Comparison of ENCODE assay signal across 1 cellular context in genomic region chr1:31788825-31789256, GRCh38.
TF ChIP-seq lines count a peak whose summit lies in the region.

No MANE protein-coding gene starts in this region.

TF ChIP-seq in K562, 482 proteins besides CTCF, POLR2A, EP300 and RAD21:
- TF ChIP-seq FOXM1 (IDR thresholded peaks at IDR 0.05; ENCODE audit: low read depth): no peak
- no peak for TF ChIP-seq FOXM1 (CRISPR knock-in tag; IDR thresholded peaks at IDR 0.05; ENCODE audit: low read depth)
- TF ChIP-seq, protein P1, sequence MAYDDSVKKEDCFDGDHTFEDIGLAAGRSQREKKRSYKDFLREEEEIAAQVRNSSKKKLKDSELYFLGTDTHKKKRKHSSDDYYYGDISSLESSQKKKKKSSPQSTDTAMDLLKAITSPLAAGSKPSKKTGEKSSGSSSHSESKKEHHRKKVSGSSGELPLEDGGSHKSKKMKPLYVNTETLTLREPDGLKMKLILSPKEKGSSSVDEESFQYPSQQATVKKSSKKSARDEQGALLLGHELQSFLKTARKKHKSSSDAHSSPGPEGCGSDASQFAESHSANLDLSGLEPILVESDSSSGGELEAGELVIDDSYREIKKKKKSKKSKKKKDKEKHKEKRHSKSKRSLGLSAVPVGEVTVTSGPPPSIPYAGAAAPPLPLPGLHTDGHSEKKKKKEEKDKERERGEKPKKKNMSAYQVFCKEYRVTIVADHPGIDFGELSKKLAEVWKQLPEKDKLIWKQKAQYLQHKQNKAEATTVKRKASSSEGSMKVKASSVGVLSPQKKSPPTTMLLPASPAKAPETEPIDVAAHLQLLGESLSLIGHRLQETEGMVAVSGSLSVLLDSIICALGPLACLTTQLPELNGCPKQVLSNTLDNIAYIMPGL (CRISPR knock-in tag; IDR thresholded peaks at IDR 0.05): no peak
- TF ChIP-seq MLLT1 (IDR thresholded peaks at IDR 0.05): no peak
- TF ChIP-seq MLX (CRISPR knock-in tag; conservative IDR thresholded peaks at IDR 0.05): 0 out of 4 replicates have a peak, but pooled peaks of 1 of the 2 experiments have one; percentile 75
- no peak for TF ChIP-seq ZFP30 (CRISPR knock-in tag; IDR thresholded peaks at IDR 0.05; ENCODE audit: borderline replicate concordance)
- 0 out of 2 replicates have a peak, but pooled peaks have one; percentile 29 for TF ChIP-seq KLF6 (CRISPR knock-in tag; IDR thresholded peaks at IDR 0.05; ENCODE audit: borderline replicate concordance)
- TF ChIP-seq, protein P2, sequence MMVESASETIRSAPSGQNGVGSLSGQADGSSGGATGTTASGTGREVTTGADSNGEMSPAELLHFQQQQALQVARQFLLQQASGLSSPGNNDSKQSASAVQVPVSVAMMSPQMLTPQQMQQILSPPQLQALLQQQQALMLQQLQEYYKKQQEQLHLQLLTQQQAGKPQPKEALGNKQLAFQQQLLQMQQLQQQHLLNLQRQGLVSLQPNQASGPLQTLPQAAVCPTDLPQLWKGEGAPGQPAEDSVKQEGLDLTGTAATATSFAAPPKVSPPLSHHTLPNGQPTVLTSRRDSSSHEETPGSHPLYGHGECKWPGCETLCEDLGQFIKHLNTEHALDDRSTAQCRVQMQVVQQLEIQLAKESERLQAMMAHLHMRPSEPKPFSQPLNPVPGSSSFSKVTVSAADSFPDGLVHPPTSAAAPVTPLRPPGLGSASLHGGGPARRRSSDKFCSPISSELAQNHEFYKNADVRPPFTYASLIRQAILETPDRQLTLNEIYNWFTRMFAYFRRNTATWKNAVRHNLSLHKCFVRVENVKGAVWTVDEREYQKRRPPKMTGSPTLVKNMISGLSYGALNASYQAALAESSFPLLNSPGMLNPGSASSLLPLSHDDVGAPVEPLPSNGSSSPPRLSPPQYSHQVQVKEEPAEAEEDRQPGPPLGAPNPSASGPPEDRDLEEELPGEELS (CRISPR knock-in tag; IDR thresholded peaks at IDR 0.05; ENCODE audit: borderline replicate concordance): no peak
- TF ChIP-seq ARID1B (IDR thresholded peaks at IDR 0.05): no peak
- TF ChIP-seq KLF10 (CRISPR knock-in tag; IDR thresholded peaks at IDR 0.05): no peak
- 0 out of 2 replicates have a peak, but pooled peaks have one; percentile 32 for TF ChIP-seq ZNF76 (CRISPR knock-in tag; IDR thresholded peaks at IDR 0.05; ENCODE audit: borderline replicate concordance)
- TF ChIP-seq KDM2B (CRISPR knock-in tag; IDR thresholded peaks at IDR 0.05): 0 out of 2 replicates have a peak, but pooled peaks have one; percentile 16
- no peak for TF ChIP-seq CXXC5 (CRISPR knock-in tag; IDR thresholded peaks at IDR 0.05)
- TF ChIP-seq TEAD1 (CRISPR knock-in tag; IDR thresholded peaks at IDR 0.05): peak in 1 of 2 experiments; percentile 14; a peak in 1 of 4 replicates
- TF ChIP-seq HDAC6 (IDR thresholded peaks at IDR 0.05; ENCODE audit: low read depth, low read length): no peak
- TF ChIP-seq, protein P3, sequence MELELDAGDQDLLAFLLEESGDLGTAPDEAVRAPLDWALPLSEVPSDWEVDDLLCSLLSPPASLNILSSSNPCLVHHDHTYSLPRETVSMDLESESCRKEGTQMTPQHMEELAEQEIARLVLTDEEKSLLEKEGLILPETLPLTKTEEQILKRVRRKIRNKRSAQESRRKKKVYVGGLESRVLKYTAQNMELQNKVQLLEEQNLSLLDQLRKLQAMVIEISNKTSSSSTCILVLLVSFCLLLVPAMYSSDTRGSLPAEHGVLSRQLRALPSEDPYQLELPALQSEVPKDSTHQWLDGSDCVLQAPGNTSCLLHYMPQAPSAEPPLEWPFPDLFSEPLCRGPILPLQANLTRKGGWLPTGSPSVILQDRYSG (tag; conservative IDR thresholded peaks at IDR 0.05; ENCODE audit: low read depth): no peak
- no peak for TF ChIP-seq SETDB1 (IDR thresholded peaks at IDR 0.05; ENCODE audit: low read length)
- no peak for TF ChIP-seq ATF1 (CRISPR knock-in tag; IDR thresholded peaks at IDR 0.05)
- TF ChIP-seq ATF1 (tag; IDR thresholded peaks at IDR 0.05): 0 out of 2 replicates have a peak, but pooled peaks have one; percentile 4
- no peak for TF ChIP-seq ZNF165 (CRISPR knock-in tag; IDR thresholded peaks at IDR 0.05; ENCODE audit: borderline replicate concordance)
- TF ChIP-seq HNRNPLL (IDR thresholded peaks at IDR 0.05; ENCODE audit: low read depth, low read length, poor library complexity, severe bottlenecking): peak; percentile 68
- TF ChIP-seq FOXA3 (CRISPR knock-in tag; conservative IDR thresholded peaks at IDR 0.05 in 1 of 2, IDR thresholded peaks at IDR 0.05 in 1 of 2): 0 out of 4 replicates have a peak, but pooled peaks of 1 of the 2 experiments have one; percentile 17
- TF ChIP-seq, protein P4, sequence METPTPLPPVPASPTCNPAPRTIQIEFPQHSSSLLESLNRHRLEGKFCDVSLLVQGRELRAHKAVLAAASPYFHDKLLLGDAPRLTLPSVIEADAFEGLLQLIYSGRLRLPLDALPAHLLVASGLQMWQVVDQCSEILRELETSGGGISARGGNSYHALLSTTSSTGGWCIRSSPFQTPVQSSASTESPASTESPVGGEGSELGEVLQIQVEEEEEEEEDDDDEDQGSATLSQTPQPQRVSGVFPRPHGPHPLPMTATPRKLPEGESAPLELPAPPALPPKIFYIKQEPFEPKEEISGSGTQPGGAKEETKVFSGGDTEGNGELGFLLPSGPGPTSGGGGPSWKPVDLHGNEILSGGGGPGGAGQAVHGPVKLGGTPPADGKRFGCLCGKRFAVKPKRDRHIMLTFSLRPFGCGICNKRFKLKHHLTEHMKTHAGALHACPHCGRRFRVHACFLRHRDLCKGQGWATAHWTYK (CRISPR knock-in tag; IDR thresholded peaks at IDR 0.05): peak; percentile 24; the same call in 1 of the 2 replicates
- 0 out of 2 replicates have a peak, but pooled peaks have one; percentile 27 for TF ChIP-seq ERF (CRISPR knock-in tag; IDR thresholded peaks at IDR 0.05)
- TF ChIP-seq, protein P5, sequence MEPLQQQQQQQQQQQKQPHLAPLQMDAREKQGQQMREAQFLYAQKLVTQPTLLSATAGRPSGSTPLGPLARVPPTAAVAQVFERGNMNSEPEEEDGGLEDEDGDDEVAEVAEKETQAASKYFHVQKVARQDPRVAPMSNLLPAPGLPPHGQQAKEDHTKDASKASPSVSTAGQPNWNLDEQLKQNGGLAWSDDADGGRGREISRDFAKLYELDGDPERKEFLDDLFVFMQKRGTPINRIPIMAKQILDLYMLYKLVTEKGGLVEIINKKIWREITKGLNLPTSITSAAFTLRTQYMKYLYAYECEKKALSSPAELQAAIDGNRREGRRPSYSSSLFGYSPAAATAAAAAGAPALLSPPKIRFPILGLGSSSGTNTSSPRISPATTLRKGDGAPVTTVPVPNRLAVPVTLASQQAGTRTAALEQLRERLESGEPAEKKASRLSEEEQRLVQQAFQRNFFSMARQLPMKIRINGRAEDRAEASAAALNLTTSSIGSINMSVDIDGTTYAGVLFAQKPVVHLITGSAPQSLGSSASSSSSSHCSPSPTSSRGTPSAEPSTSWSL (CRISPR knock-in tag; IDR thresholded peaks at IDR 0.05; ENCODE audit: borderline replicate concordance): no peak
- TF ChIP-seq LEF1 (IDR thresholded peaks at IDR 0.05): no peak
- no peak for TF ChIP-seq SOX6 (IDR thresholded peaks at IDR 0.05)
- TF ChIP-seq ZNF354B (CRISPR knock-in tag; IDR thresholded peaks at IDR 0.05): no peak
- TF ChIP-seq, protein P6, sequence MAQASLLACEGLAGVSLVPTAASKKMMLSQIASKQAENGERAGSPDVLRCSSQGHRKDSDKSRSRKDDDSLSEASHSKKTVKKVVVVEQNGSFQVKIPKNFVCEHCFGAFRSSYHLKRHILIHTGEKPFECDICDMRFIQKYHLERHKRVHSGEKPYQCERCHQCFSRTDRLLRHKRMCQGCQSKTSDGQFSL (CRISPR knock-in tag; IDR thresholded peaks at IDR 0.05): no peak
- TF ChIP-seq, protein P6 (tag; IDR thresholded peaks at IDR 0.05): 0 out of 4 replicates have a peak, but pooled peaks of 1 of the 2 experiments have one; percentile 53
- no peak for TF ChIP-seq PYGO2 (tag; IDR thresholded peaks at IDR 0.05)
- TF ChIP-seq ZNF583 (CRISPR knock-in tag; IDR thresholded peaks at IDR 0.05): 0 out of 2 replicates have a peak, but pooled peaks have one; percentile 69
- TF ChIP-seq MIER1 (IDR thresholded peaks at IDR 0.05; ENCODE audit: low read depth): 0 out of 2 replicates have a peak, but pooled peaks have one; percentile 4
- TF ChIP-seq ZNF407 (IDR thresholded peaks at IDR 0.05; ENCODE audit: low read depth): no peak
- TF ChIP-seq CEBPG (CRISPR knock-in tag; IDR thresholded peaks at IDR 0.05): 0 out of 2 replicates have a peak, but pooled peaks have one; percentile 32
- 0 out of 4 replicates have a peak, but pooled peaks of 1 of the 2 experiments have one; percentile 18 for TF ChIP-seq CEBPG (tag; conservative IDR thresholded peaks at IDR 0.05 in 1 of 2, IDR thresholded peaks at IDR 0.05 in 1 of 2)
- no peak for TF ChIP-seq ZFP36 (IDR thresholded peaks at IDR 0.05; ENCODE audit: low read depth, low read length, partially characterized antibody)
- TF ChIP-seq EGR1 (conservative IDR thresholded peaks at IDR 0.05): peak; percentile 75
